Comparison of ENCODE assay signal across 18 cellular contexts in genomic region chr12:122932207-122932606, GRCh38. TPM values are rescaled to one million over a fixed set of nuclear protein-coding genes. Genes with fewer than 3 reads are reported as not detected.
A peak's percentile ranks its signal among the peaks of the same experiment; 100 is the strongest.
DNase-seq lines count a peak whose midpoint lies in the region; ATAC-seq and TF ChIP-seq lines count a peak whose summit lies in the region.
"Had no signal": no experiment of that assay in that cellular context is flagged by ENCODE, and none has a peak within 500 bp of the region (broad histone marks: within the 10 kb centered on the region; RNA-seq: fewer than 3 reads in every experiment).

No MANE protein-coding gene starts in this region.

- H3K36me3 ChIP-seq in transverse colon, result no peaks in the 10 kb centered on the region
- H3K36me3 ChIP-seq: BE2C had no signal

- peaks cover 35% of the 10 kb centered on the region for H3K4me1 Mint-ChIP-seq in activated B cell treated with CpG ODN at 0.5 μM for 24 hours
- H3K4me1 Mint-ChIP-seq: CD4-positive, alpha-beta memory T cell had no signal

- no peaks in the 10 kb centered on the region for H3K27me3 ChIP-seq in transverse colon
- H3K27me3 ChIP-seq: BE2C had no signal

- H3K9me3 Mint-ChIP-seq in activated B cell treated with CpG ODN at 0.5 μM for 24 hours, result no peaks in the 10 kb centered on the region
- H3K9me3 Mint-ChIP-seq: H9 had no signal

- CTCF ChIA-PET in activated B cell treated with CpG ODN at 0.5 μM for 24 hours (lab: Charles Lee), result no interaction called here

- intact Hi-C loops in activated B cell treated with CpG ODN at 0.5 μM for 24 hours (cut with micrococcal nuclease) (loop anchor here (5.0 kb wide), 1 partner anchor 35 kb away; the partner anchor contains the start of gene VPS37B), transverse colon (cut with DNase I; ENCODE audit: low total_unique reads) (no loop called here)

- TF ChIP-seq EP300 in transverse colon (IDR thresholded peaks at IDR 0.05; ENCODE audit: low read depth), result no peak

- no peak for TF ChIP-seq CTCF in GM12865 (IDR thresholded peaks at IDR 0.05; ENCODE audit: insufficient read depth, low read depth, low read length, missing control alignments)
- no peak for TF ChIP-seq CTCF in activated B cell treated with CpG ODN at 0.5 μM for 24 hours (IDR thresholded peaks at IDR 0.05)
- no peak for TF ChIP-seq CTCF in transverse colon (IDR thresholded peaks at IDR 0.05)

- in situ Hi-C loops in transverse colon (cut with MboI; ENCODE audit: low pct_ligation_motif_present in 1 of 4, low pct_unique_long_range_greater_than_20kb in 1 of 4, low sequenced_read_pairs in 3 of 4), result no loop called here

- H3K9me3 ChIP-seq in transverse colon, result no peaks in the 10 kb centered on the region
- H3K9me3 ChIP-seq: BE2C had no signal

- H3K4me3 Mint-ChIP-seq in activated B cell treated with CpG ODN at 0.5 μM for 24 hours, result no peak overlapping the region
- H3K4me3 Mint-ChIP-seq: CD14-positive monocyte; CD4-positive, alpha-beta memory T cell; H9 had no signal

- no peaks in the 10 kb centered on the region for H3K36me3 Mint-ChIP-seq in activated B cell treated with CpG ODN at 0.5 μM for 24 hours (ENCODE audit: low read depth)
- H3K36me3 Mint-ChIP-seq: CD14-positive monocyte; CD4-positive, alpha-beta memory T cell had no signal

- no peaks in the 10 kb centered on the region for H3K4me1 ChIP-seq in transverse colon
- H3K4me1 ChIP-seq: BE2C had no signal

- peak overlapping the region in 2 of 4 donors; percentile 32 to 38 for H3K27ac ChIP-seq in transverse colon

- ATAC-seq in activated B cell treated with CpG ODN at 0.5 μM for 24 hours (ENCODE audit: low read depth) (peak; percentile 40), HG03565 (IDR thresholded peaks at IDR 0.05; ENCODE audit: unreplicated experiment) (no peak)

- POLR2A ChIA-PET in activated B cell treated with CpG ODN at 0.5 μM for 24 hours (lab: Charles Lee), result no interaction called here

- DNase-seq in GM12865 (ENCODE audit: low read depth) (peak; percentile 38), NAMALWA (ENCODE audit: low spot score) (peak; percentile 89), activated B cell treated with CpG ODN at 0.5 μM for 24 hours (no peak), transverse colon (peak; percentile 56), SIG-M5 treated with dmso at 0.1 percent for 504 hours (lab: John Stamatoyannopoulos, UW; ENCODE audit: unreplicated experiment) (no peak), iPS-NIHi7 (ENCODE audit: extremely low spot score) (no peak)
- no peak for DNase-seq in effector CD8-positive, alpha-beta T cell (lab: John Stamatoyannopoulos, UW)
- DNase-seq: ACHN; BE2C; CD4-positive, alpha-beta memory T cell; DMS153; DMS79; GF-D8; GOT3; H9; KG1 had no signal

- TF ChIP-seq POLR2A in transverse colon (IDR thresholded peaks at IDR 0.05), result no peak

- H3K27me3 Mint-ChIP-seq in activated B cell treated with CpG ODN at 0.5 μM for 24 hours, result no peaks in the 10 kb centered on the region
- H3K27me3 Mint-ChIP-seq: CD4-positive, alpha-beta memory T cell had no signal

- H3K27ac Mint-ChIP-seq in activated B cell treated with CpG ODN at 0.5 μM for 24 hours, result no peak overlapping the region
- H3K27ac Mint-ChIP-seq: CD14-positive monocyte; CD4-positive, alpha-beta memory T cell; H9 had no signal

- no peak overlapping the region for H3K4me3 ChIP-seq in GM12865 (ENCODE audit: low read depth, low read length)
- H3K4me3 ChIP-seq in transverse colon, result no peak overlapping the region

- 78% methylated on average over 8 of the region's 8 CpGs; no CpG with 5 or more reads in 1 of the 2 donors for WGBS in transverse colon (ENCODE audit: low coverage in 1 of 2), 2 donors

RNA-seq across cellular contexts. Expression of gene ABCB9, which starts 34.1 kb away (rescaled TPM):
- total RNA-seq in activated B cell treated with CpG ODN at 0.5 μM for 24 hours (2.0 and 4.6 TPM in 2 replicates), transverse colon (10 to 100 TPM in 1 of 4 donors, 1 to 10 TPM in 2, under 1 TPM in 1; 0.40 to 15.3 (median 9.2) TPM)

RNA-seq across cellular contexts. Expression of gene VPS37B, which starts 36.3 kb away (rescaled TPM):
- total RNA-seq in activated B cell treated with CpG ODN at 0.5 μM for 24 hours (51.4 and 54.1 TPM in 2 replicates), transverse colon (100 to 1,000 TPM in 2 of 4 donors, 10 to 100 TPM in 2; 46.6 to 126 (median 104) TPM)

RNA-seq across cellular contexts. Expression of gene OGFOD2, which starts 42.8 kb away (rescaled TPM):
- total RNA-seq in activated B cell treated with CpG ODN at 0.5 μM for 24 hours, result 21.7 and 22.8 TPM in 2 replicates
- total RNA-seq in transverse colon, result 10 to 100 TPM; 12.0 to 36.0 (median 18.4) TPM

RNA-seq across cellular contexts. Expression of gene ARL6IP4, which starts 48.3 kb away (rescaled TPM):
- 163 and 178 TPM in 2 replicates for total RNA-seq in activated B cell treated with CpG ODN at 0.5 μM for 24 hours
- 100 to 1,000 TPM in 3 of 4 donors, 10 to 100 TPM in 1; 77.4 to 225 (median 184) TPM for total RNA-seq in transverse colon

Comparison
In these comparisons a context has a peak if more than half of its experiments do, and no peak if none do; other contexts are left out.
1. DNase-seq: peak in GM12865 (single experiment), NAMALWA (single experiment) and transverse colon (single experiment); none in activated B cell treated with CpG ODN at 0.5 μM for 24 hours (single experiment), effector CD8-positive, alpha-beta T cell (single experiment), SIG-M5 treated with dmso at 0.1 percent for 504 hours (single experiment) and iPS-NIHi7 (single experiment).